Comparison of ENCODE assay signal across 1 cellular context in genomic region chr6:11535801-11536230, GRCh38.
TF ChIP-seq lines count a peak whose summit lies in the region.

No MANE protein-coding gene starts in this region.

TF ChIP-seq in HepG2, 621 proteins besides CTCF, POLR2A, EP300 and RAD21 (continued from another document):
- TF ChIP-seq PRDM15 (CRISPR knock-in tag; IDR thresholded peaks at IDR 0.05) (no peak), ZNF138 (CRISPR knock-in tag; IDR thresholded peaks at IDR 0.05; ENCODE audit: low read depth) (no peak), NRL (CRISPR knock-in tag; IDR thresholded peaks at IDR 0.05; ENCODE audit: borderline replicate concordance) (no peak), STAT6 (CRISPR knock-in tag; IDR thresholded peaks at IDR 0.05; ENCODE audit: borderline replicate concordance) (no peak), MXI1 (IDR thresholded peaks at IDR 0.05; ENCODE audit: borderline replicate concordance, low read depth, low read length) (peak; percentile 57; the same call in 1 of the 3 replicates), BORCS8-MEF2B (CRISPR knock-in tag; IDR thresholded peaks at IDR 0.05) (no peak), ARID2 (CRISPR knock-in tag; IDR thresholded peaks at IDR 0.05; ENCODE audit: borderline replicate concordance) (no peak), ZNF652 (CRISPR knock-in tag; IDR thresholded peaks at IDR 0.05; ENCODE audit: borderline replicate concordance, low read depth) (peak; percentile 22; the same call in 1 of the 2 replicates), MTF2 (CRISPR knock-in tag; IDR thresholded peaks at IDR 0.05; ENCODE audit: borderline replicate concordance) (no peak), ZNF180 (CRISPR knock-in tag; IDR thresholded peaks at IDR 0.05; ENCODE audit: borderline replicate concordance, low read depth) (no peak), ZNF841 (CRISPR knock-in tag; IDR thresholded peaks at IDR 0.05; ENCODE audit: borderline replicate concordance) (no peak), MYPOP (CRISPR knock-in tag; IDR thresholded peaks at IDR 0.05) (no peak), ZNF543 (CRISPR knock-in tag; IDR thresholded peaks at IDR 0.05) (no peak), TEAD3 (CRISPR knock-in tag; optimal IDR thresholded peaks at IDR 0.05; ENCODE audit: borderline replicate concordance) (peak; percentile 85), ZNF780A (CRISPR knock-in tag; IDR thresholded peaks at IDR 0.05) (no peak), ZNF703 (CRISPR knock-in tag; IDR thresholded peaks at IDR 0.05; ENCODE audit: borderline replicate concordance) (no peak), ZNF292 (CRISPR knock-in tag; IDR thresholded peaks at IDR 0.05; ENCODE audit: borderline replicate concordance, low read depth) (no peak), MIXL1 (CRISPR knock-in tag; IDR thresholded peaks at IDR 0.05) (peak; percentile 20; the same call in 1 of the 2 replicates), EHMT2 (IDR thresholded peaks at IDR 0.05; ENCODE audit: borderline replicate concordance, low read depth, low read length) (peak; percentile 14; the same call in 1 of the 2 replicates), FOXK1 (CRISPR knock-in tag; IDR thresholded peaks at IDR 0.05; ENCODE audit: borderline replicate concordance, low read depth) (no peak), ZNF232 (CRISPR knock-in tag; IDR thresholded peaks at IDR 0.05; ENCODE audit: borderline replicate concordance) (no peak), KDM5B (CRISPR knock-in tag; IDR thresholded peaks at IDR 0.05; ENCODE audit: borderline replicate concordance) (no peak), FOSL1 (CRISPR knock-in tag; IDR thresholded peaks at IDR 0.05; ENCODE audit: borderline replicate concordance) (peak; percentile 85), ZNF562 (CRISPR knock-in tag; IDR thresholded peaks at IDR 0.05; ENCODE audit: borderline replicate concordance) (no peak), ZNF333 (CRISPR knock-in tag; IDR thresholded peaks at IDR 0.05; ENCODE audit: borderline replicate concordance) (no peak)
- TF ChIP-seq, protein P1, sequence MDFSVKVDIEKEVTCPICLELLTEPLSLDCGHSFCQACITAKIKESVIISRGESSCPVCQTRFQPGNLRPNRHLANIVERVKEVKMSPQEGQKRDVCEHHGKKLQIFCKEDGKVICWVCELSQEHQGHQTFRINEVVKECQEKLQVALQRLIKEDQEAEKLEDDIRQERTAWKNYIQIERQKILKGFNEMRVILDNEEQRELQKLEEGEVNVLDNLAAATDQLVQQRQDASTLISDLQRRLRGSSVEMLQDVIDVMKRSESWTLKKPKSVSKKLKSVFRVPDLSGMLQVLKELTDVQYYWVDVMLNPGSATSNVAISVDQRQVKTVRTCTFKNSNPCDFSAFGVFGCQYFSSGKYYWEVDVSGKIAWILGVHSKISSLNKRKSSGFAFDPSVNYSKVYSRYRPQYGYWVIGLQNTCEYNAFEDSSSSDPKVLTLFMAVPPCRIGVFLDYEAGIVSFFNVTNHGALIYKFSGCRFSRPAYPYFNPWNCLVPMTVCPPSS (IDR thresholded peaks at IDR 0.05), result no peak
- TF ChIP-seq, protein P2, sequence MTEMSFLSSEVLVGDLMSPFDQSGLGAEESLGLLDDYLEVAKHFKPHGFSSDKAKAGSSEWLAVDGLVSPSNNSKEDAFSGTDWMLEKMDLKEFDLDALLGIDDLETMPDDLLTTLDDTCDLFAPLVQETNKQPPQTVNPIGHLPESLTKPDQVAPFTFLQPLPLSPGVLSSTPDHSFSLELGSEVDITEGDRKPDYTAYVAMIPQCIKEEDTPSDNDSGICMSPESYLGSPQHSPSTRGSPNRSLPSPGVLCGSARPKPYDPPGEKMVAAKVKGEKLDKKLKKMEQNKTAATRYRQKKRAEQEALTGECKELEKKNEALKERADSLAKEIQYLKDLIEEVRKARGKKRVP (CRISPR knock-in tag; IDR thresholded peaks at IDR 0.05), result no peak
